Comparison of ENCODE assay signal across 1 cellular context in genomic region chr7:1065263-1066260, GRCh38.
TF ChIP-seq lines count a peak whose summit lies in the region.

No MANE protein-coding gene starts in this region.

TF ChIP-seq in K562, 482 proteins besides CTCF, POLR2A, EP300 and RAD21 (continued from another document):
- TF ChIP-seq ZBTB33 (CRISPR knock-in tag; IDR thresholded peaks at IDR 0.05) (peak; percentile 92), CC2D1A (IDR thresholded peaks at IDR 0.05) (peak; percentile 75), ETV1 (tag; conservative IDR thresholded peaks at IDR 0.05; ENCODE audit: low read depth) (peak; percentile 98), ZBTB26 (CRISPR knock-in tag; IDR thresholded peaks at IDR 0.05) (no peak), ZMIZ1 (IDR thresholded peaks at IDR 0.05; ENCODE audit: low read depth in 2 of 2, low read length in 2 of 2) (peak in 1 of 2 experiments; percentile 40; a peak in 1 of 4 replicates), CBX1 (IDR thresholded peaks at IDR 0.05; ENCODE audit: low read depth) (no peak), OTX1 (CRISPR knock-in tag; IDR thresholded peaks at IDR 0.05) (no peak), YY1 (IDR thresholded peaks at IDR 0.05; ENCODE audit: borderline replicate concordance in 1 of 3, control insufficient read depth in 1 of 3, extremely low read depth in 1 of 3, insufficient read depth in 3 of 3, insufficient read length in 1 of 3, insufficient replicate concordance in 2 of 3, low read depth in 1 of 3, low read length in 2 of 3) (peak in 1 of 3 experiments; percentile 18), PTBP1 (IDR thresholded peaks at IDR 0.05; ENCODE audit: low read depth, low read length) (no peak), ZNF780A (CRISPR knock-in tag; IDR thresholded peaks at IDR 0.05) (no peak)
